ENCODE assay signal across 9 cellular contexts in the genomic region with DNA sequence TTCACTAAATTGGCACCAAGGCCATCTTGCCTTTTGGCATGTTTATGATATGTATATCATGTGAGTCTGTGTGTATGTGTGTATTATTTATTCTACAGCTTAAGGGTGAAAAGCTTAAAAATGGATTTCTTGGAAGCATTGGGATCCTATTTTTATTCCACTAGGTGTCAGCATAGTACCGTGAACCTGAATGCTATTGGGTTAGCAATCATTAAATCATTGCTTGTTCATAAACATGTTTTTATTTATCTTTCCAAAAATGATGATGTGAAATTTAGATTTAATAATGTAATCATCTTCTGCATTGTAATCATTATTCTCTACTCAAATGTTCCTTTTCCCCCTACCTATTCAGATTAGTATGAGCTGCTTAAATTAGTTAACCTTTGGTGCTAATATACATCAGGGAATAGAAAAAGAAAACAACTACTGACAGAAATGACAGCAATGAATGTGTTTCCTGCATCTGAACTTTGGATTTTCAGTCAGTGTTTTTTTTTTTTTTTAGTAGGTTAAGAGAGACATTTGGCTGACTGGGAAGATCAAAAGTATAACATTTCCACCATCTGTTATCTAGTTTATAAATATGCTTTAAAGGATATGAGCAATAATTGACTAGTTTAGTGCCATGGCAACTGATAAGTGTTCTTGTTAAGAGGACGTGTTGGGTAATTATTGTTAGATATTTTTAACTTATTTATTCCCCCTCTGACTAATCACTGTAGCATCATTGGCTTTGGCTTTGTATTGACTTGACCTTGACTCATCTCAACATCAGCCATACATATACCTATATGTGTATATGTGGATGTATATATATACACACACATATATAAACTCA. TPM values are rescaled to one million over a fixed set of nuclear protein-coding genes. Genes with fewer than 3 reads are reported as not detected.
A peak's percentile ranks its signal among the peaks of the same experiment; 100 is the strongest.
DNase-seq lines count a peak whose midpoint lies in the region; ATAC-seq, FAIRE-seq and TF ChIP-seq lines count a peak whose summit lies in the region.
"Had no signal": no experiment of that assay in that cellular context is flagged by ENCODE, and none has a peak within 500 bp of the region (broad histone marks: within the 10 kb centered on the region; RNA-seq: fewer than 3 reads in every experiment).

No MANE protein-coding gene starts in this region.

- no peaks in the 10 kb centered on the region for H3K4me1 ChIP-seq in PC-9 (replicated peaks; ENCODE audit: insufficient read depth)
- no peaks in the 10 kb centered on the region for H3K4me1 ChIP-seq in esophagus squamous epithelium
- H3K4me1 ChIP-seq in parathyroid adenoma, result no peaks in the 10 kb centered on the region

- H3K79me2 ChIP-seq in PC-9 (ENCODE audit: low read depth), result no peaks in the 10 kb centered on the region
- H3K79me2 ChIP-seq in parathyroid adenoma, result no peaks in the 10 kb centered on the region

- H3K27me3 ChIP-seq in PC-9 (ENCODE audit: insufficient read depth, low read depth), result no peaks in the 10 kb centered on the region
- H3K27me3 ChIP-seq in esophagus squamous epithelium, result peaks cover 0 to 2% (median 0%) of the 10 kb centered on the region in 4 donors
- no peaks in the 10 kb centered on the region for H3K27me3 ChIP-seq in parathyroid adenoma (ENCODE audit: control insufficient read depth, insufficient read depth, low read length)

- H2AFZ ChIP-seq in PC-9, result no peak overlapping the region
- H2AFZ ChIP-seq in parathyroid adenoma, result no peak overlapping the region

- H3K4me3 Mint-ChIP-seq in activated CD4-positive, alpha-beta T cell treated with anti-CD3 and anti-CD28 coated beads, Interleukin-2, amount 10 ng/mL, durations not matched to agents 7 days and 5 days, result no peak overlapping the region
- H3K4me3 Mint-ChIP-seq: central memory CD8-positive, alpha-beta T cell had no signal

- H3K36me3 Mint-ChIP-seq in activated CD4-positive, alpha-beta T cell treated with anti-CD3 and anti-CD28 coated beads, Interleukin-2, amount 10 ng/mL, durations not matched to agents 7 days and 5 days (ENCODE audit: low read depth), result no peaks in the 10 kb centered on the region

- in situ Hi-C loops in GM13977 (cut with MboI; ENCODE audit: low pct_unique_long_range_greater_than_20kb, low sequenced_read_pairs, unreplicated experiment), result loop anchor here (25.0 kb wide), 1 partner anchor 599 kb away; no protein-coding TSS in a partner anchor

- POLR2A ChIA-PET in PC-9 (lab: Charles Lee; ENCODE audit: unreplicated experiment), result no interaction called here
- POLR2A ChIA-PET in activated CD4-positive, alpha-beta T cell treated with anti-CD3 and anti-CD28 coated beads, Interleukin-2, amount 10 ng/mL, durations not matched to agents 7 days and 5 days (lab: Charles Lee), result no interaction called here

- 2% methylated on average over 2 of the region's 2 CpGs for WGBS in esophagus squamous epithelium, 2 donors

- intact Hi-C loops in PC-9 (cut with micrococcal nuclease; ENCODE audit: unreplicated experiment) (loop anchor here (1.0 to 5.0 kb wide), 3 partner anchors 91 to 719 kb away; no protein-coding TSS in a partner anchor), esophagus squamous epithelium (cut with DNase I) (loop anchor here (10.0 kb wide), 1 partner anchor 592 kb away; no protein-coding TSS in a partner anchor)

- H3K4me1 Mint-ChIP-seq in activated CD4-positive, alpha-beta T cell treated with anti-CD3 and anti-CD28 coated beads, Interleukin-2, amount 10 ng/mL, durations not matched to agents 7 days and 5 days, result no peaks in the 10 kb centered on the region
- H3K4me1 Mint-ChIP-seq: central memory CD8-positive, alpha-beta T cell had no signal

- H3K27ac Mint-ChIP-seq in activated CD4-positive, alpha-beta T cell treated with anti-CD3 and anti-CD28 coated beads, Interleukin-2, amount 10 ng/mL, durations not matched to agents 7 days and 5 days, result no peak overlapping the region

- TF ChIP-seq POLR2A in esophagus squamous epithelium (IDR thresholded peaks at IDR 0.05), result no peak

- H3K27me3 Mint-ChIP-seq in activated CD4-positive, alpha-beta T cell treated with anti-CD3 and anti-CD28 coated beads, Interleukin-2, amount 10 ng/mL, durations not matched to agents 7 days and 5 days, result no peaks in the 10 kb centered on the region
- H3K27me3 Mint-ChIP-seq: central memory CD8-positive, alpha-beta T cell had no signal

- H3K9me3 Mint-ChIP-seq in activated CD4-positive, alpha-beta T cell treated with anti-CD3 and anti-CD28 coated beads, Interleukin-2, amount 10 ng/mL, durations not matched to agents 7 days and 5 days, result no peaks in the 10 kb centered on the region
- H3K9me3 Mint-ChIP-seq: central memory CD8-positive, alpha-beta T cell had no signal

- FAIRE-seq in A204.1 (lab: Jason Lieb, UNC), result peak; percentile 94

- H3K27ac ChIP-seq in PC-9 (no peak overlapping the region), esophagus squamous epithelium (no peak overlapping the region), parathyroid adenoma (no peak overlapping the region)

- DNase-seq in GM13977 (ENCODE audit: low spot score) (peak; percentile 12), PC-9 (no peak), esophagus squamous epithelium (lab: John Stamatoyannopoulos, UW) (no peak)
- no peak for DNase-seq in activated CD4-positive, alpha-beta T cell treated with anti-CD3 and anti-CD28 coated beads, Interleukin-2, amount 10 ng/mL, durations not matched to agents 7 days and 5 days

- ATAC-seq in HG03196 (IDR thresholded peaks at IDR 0.05; ENCODE audit: unreplicated experiment), result peak; percentile 59
- no peak for ATAC-seq in HG02642 (IDR thresholded peaks at IDR 0.05; ENCODE audit: poor library complexity, unreplicated experiment)

- no peaks in the 10 kb centered on the region for H4K20me1 ChIP-seq in PC-9 (ENCODE audit: insufficient read depth)

- no peaks in the 10 kb centered on the region for H3F3A ChIP-seq in PC-9 (ENCODE audit: insufficient read depth, low read depth)

- H3K9ac ChIP-seq in parathyroid adenoma, result no peak overlapping the region

- CTCF ChIA-PET in PC-9 (lab: Charles Lee), result interaction anchor here (0.7 kb wide), 1 partner anchor 585 kb away, joined by 4 read pairs; a partner anchor contains a TSS
- CTCF ChIA-PET in activated CD4-positive, alpha-beta T cell treated with anti-CD3 and anti-CD28 coated beads, Interleukin-2, amount 10 ng/mL, durations not matched to agents 7 days and 5 days (lab: Charles Lee), result no interaction called here

- H3K4me2 ChIP-seq in PC-9 (no peak overlapping the region), parathyroid adenoma (ENCODE audit: low read length) (no peak overlapping the region)

- H3K4me3 ChIP-seq in PC-9 (no peak overlapping the region), esophagus squamous epithelium (no peak overlapping the region), parathyroid adenoma (ENCODE audit: low read depth, low read length) (no peak overlapping the region)

- TF ChIP-seq CTCF in GM13977 (IDR thresholded peaks at IDR 0.05; ENCODE audit: extremely low read depth, insufficient read depth, missing control alignments) (peak; percentile 53), PC-9 (conservative IDR thresholded peaks at IDR 0.05) (peak; percentile 74), esophagus squamous epithelium (IDR thresholded peaks at IDR 0.05) (peak in 5 of 6 experiments; percentile 54 to 75 (median 61)), parathyroid adenoma (IDR thresholded peaks at IDR 0.05) (peak; percentile 64)

- H3K9me3 ChIP-seq in PC-9 (ENCODE audit: insufficient read depth, low read depth) (no peaks in the 10 kb centered on the region), esophagus squamous epithelium (no peaks in the 10 kb centered on the region), parathyroid adenoma (ENCODE audit: control insufficient read depth, low read length) (no peaks in the 10 kb centered on the region)

- H3K36me3 ChIP-seq in PC-9 (ENCODE audit: low read depth), result no peaks in the 10 kb centered on the region
- no peaks in the 10 kb centered on the region for H3K36me3 ChIP-seq in esophagus squamous epithelium
- no peaks in the 10 kb centered on the region for H3K36me3 ChIP-seq in parathyroid adenoma (ENCODE audit: control insufficient read depth, insufficient read depth, low read length)

- no TSS peak for BruUV-seq in PC-9 (replicated peaks; lab: Mats Ljungman, UMichigan)

- H3K9me2 ChIP-seq in PC-9 (ENCODE audit: insufficient read depth), result no peaks in the 10 kb centered on the region

RNA-seq across cellular contexts. Expression of a gene that starts 14.1 kb away (rescaled TPM):
- total RNA-seq in PC-9 (2021) (not detected in 2 replicates), esophagus squamous epithelium (not detected)
- not detected for total RNA-seq in activated CD4-positive, alpha-beta T cell treated with anti-CD3 and anti-CD28 coated beads, Interleukin-2, amount 10 ng/mL, durations not matched to agents 7 days and 5 days
